ENCODE assay signal across 18 cellular contexts in the genomic region with DNA sequence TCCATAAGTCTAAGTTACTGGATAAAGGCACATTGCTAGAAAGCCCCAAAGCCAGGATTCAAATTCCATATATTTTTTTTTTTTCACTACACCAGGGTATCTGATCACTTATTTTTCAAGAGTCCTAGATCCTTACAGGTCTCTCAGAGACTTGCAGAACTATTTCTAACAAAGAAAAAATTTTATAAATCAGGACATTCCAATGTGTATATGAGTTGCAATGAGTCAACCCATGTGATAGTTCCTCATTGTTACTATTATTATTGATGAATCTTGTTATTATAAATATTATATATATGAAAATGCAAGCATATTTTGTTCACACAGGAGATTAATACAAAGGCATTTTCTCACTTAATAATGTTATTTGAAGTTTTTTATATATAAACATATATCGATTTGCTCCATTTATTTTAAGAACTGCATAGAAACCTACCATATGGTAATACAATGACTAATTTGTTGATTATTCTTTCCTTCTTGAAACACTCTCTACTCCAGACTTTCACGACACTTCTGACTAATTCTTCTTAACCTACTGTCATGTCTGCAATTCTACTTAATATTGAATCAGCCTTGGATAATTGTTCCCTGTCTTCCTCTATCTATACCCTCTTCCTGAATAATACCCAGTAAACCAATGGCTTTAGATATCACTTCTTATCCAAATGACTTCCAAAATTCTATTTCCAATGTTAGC.
DNase-seq lines count a peak whose midpoint lies in the region; ATAC-seq, FAIRE-seq and TF ChIP-seq lines count a peak whose summit lies in the region.
"Had no signal": no experiment of that assay in that cellular context is flagged by ENCODE, and none has a peak within 500 bp of the region (broad histone marks: within the 10 kb centered on the region; RNA-seq: fewer than 3 reads in every experiment).

No MANE protein-coding gene starts in this region.

- CTCF ChIA-PET in GM10248 (lab: Yijun Ruan, JAX): no interaction called here

- intact Hi-C loops in gastrocnemius medialis (cut with DNase I; ENCODE audit: low total_unique reads): no loop called here

- H3K36me3 ChIP-seq in brain microvascular endothelial cell (replicated peaks): no peaks in the 10 kb centered on the region
- H3K36me3 ChIP-seq in gastrocnemius medialis: no peaks in the 10 kb centered on the region

- ATAC-seq in gastrocnemius medialis: no peak

- TF ChIP-seq CTCF in AG10803 (conservative IDR thresholded peaks at IDR 0.05; ENCODE audit: low read length): no peak
- no peak for TF ChIP-seq CTCF in brain microvascular endothelial cell (IDR thresholded peaks at IDR 0.05; ENCODE audit: low read depth, low read length, missing control alignments)
- TF ChIP-seq CTCF in fibroblast of the aortic adventitia (IDR thresholded peaks at IDR 0.05; ENCODE audit: insufficient read depth, low read length): no peak
- no peak for TF ChIP-seq CTCF in gastrocnemius medialis (IDR thresholded peaks at IDR 0.05 in 4 of 5, conservative IDR thresholded peaks at IDR 0.05 in 1 of 5)
- no peak for TF ChIP-seq CTCF in GM10248 (IDR thresholded peaks at IDR 0.05; ENCODE audit: control extremely low read depth, extremely low read depth, low read depth, missing control alignments)

- H3K27ac ChIP-seq in brain microvascular endothelial cell (peak overlapping the region; percentile 5), gastrocnemius medialis (no peak overlapping the region)
- H3K27ac ChIP-seq: SK-N-MC had no signal

- DNase-seq in AG10803 (ENCODE audit: low read depth) (peak; percentile 12), HS-5 (ENCODE audit: low read depth) (peak; percentile 50), brain microvascular endothelial cell (no peak), fibroblast of the aortic adventitia (ENCODE audit: low read depth) (peak; percentile 23), gastrocnemius medialis (no peak), GM10248 (ENCODE audit: extremely low spot score) (no peak), NOMO-1 treated with DMSO at 0.1 percent for 48 hours (lab: John Stamatoyannopoulos, UW; ENCODE audit: unreplicated experiment) (no peak), RCC 7860 (ENCODE audit: low spot score) (no peak)
- DNase-seq: DMS53, GF-D8, H9, Karpas-422, NCI-H187, NCI-H446, NCI-H526, RPMI8226, SHP77 had no signal

- TF ChIP-seq POLR2A in gastrocnemius medialis (IDR thresholded peaks at IDR 0.05): no peak

- in situ Hi-C loops in brain microvascular endothelial cell (cut with HindIII; ENCODE audit: low pct_ligation_motif_present, low sequenced_read_pairs): no loop called here
- in situ Hi-C loops in gastrocnemius medialis (cut with MboI; ENCODE audit: low sequenced_read_pairs in 4 of 4): no loop called here

- H3K9me3 ChIP-seq in gastrocnemius medialis: no peaks in the 10 kb centered on the region

- H3K4me3 ChIP-seq in AG10803 (ENCODE audit: low read length) (no peak overlapping the region), brain microvascular endothelial cell (ENCODE audit: low read depth, low read length) (no peak overlapping the region), fibroblast of the aortic adventitia (ENCODE audit: low read depth, low read length) (no peak overlapping the region), gastrocnemius medialis (no peak overlapping the region)
- H3K4me3 ChIP-seq: SK-N-MC had no signal

- POLR2A ChIA-PET in GM10248 (lab: Yijun Ruan, JAX): no interaction called here

- FAIRE-seq in RCC 7860 (lab: Jason Lieb, UNC): no peak

- no peaks in the 10 kb centered on the region for H3K27me3 ChIP-seq in brain microvascular endothelial cell (replicated peaks)
- H3K27me3 ChIP-seq in gastrocnemius medialis: no peaks in the 10 kb centered on the region

- no peaks in the 10 kb centered on the region for H3K4me1 ChIP-seq in gastrocnemius medialis

Comparison
In these comparisons a context has a peak if more than half of its experiments do, and no peak if none do; other contexts are left out.
1. DNase-seq: peak in AG10803 (single experiment), HS-5 (single experiment) and fibroblast of the aortic adventitia (single experiment); none in brain microvascular endothelial cell (single experiment), gastrocnemius medialis (0 of 2), GM10248 (single experiment), NOMO-1 treated with DMSO at 0.1 percent for 48 hours (single experiment) and RCC 7860 (single experiment).